In the genomic region with DNA sequence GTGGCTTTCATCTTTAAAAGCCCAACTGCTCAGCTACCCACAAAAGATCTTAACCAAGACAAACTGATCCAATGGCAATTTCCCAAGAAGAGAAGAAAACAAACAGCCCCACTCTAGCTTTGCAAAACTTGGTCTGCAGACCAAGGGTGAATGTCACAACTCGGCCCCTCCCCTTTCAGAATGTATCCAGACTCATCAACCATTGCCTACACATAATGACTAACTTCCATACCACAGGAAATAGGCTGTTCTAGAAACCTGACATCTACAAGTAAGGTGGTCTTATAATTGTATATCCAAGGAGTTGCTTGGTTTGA, we compare ENCODE assay signal across 9 cellular contexts. TPM values are rescaled to one million over a fixed set of nuclear protein-coding genes. Genes with fewer than 3 reads are reported as not detected.
DNase-seq lines count a peak whose midpoint lies in the region; ATAC-seq and TF ChIP-seq lines count a peak whose summit lies in the region.
"Had no signal": no experiment of that assay in that cellular context is flagged by ENCODE, and none has a peak within 500 bp of the region (broad histone marks: within the 10 kb centered on the region; RNA-seq: fewer than 3 reads in every experiment).

No MANE protein-coding gene starts in this region.

- H3K4me3 Mint-ChIP-seq in activated T-helper 17 cell treated with anti-CD3 and anti-CD28 coated beads, Interleukin-2, amount 50 U/mL, for 72 hours, result peak overlapping the region; percentile 32

- ATAC-seq in left ventricle myocardium superior (peak; percentile 12), heart left ventricle (no peak), gastroesophageal sphincter (peak; percentile 49), upper lobe of right lung (peak; percentile 37), HG03196 (IDR thresholded peaks at IDR 0.05; ENCODE audit: unreplicated experiment) (no peak)
- peak; percentile 83 for ATAC-seq in activated T-helper 17 cell treated with anti-CD3 and anti-CD28 coated beads, Interleukin-2, amount 50 U/mL, for 72 hours (replicated peaks)

- H3K27me3 ChIP-seq in heart left ventricle, result no peaks in the 10 kb centered on the region
- no peaks in the 10 kb centered on the region for H3K27me3 ChIP-seq in gastroesophageal sphincter
- H3K27me3 ChIP-seq in upper lobe of right lung, result no peaks in the 10 kb centered on the region

- H3K27ac ChIP-seq in heart left ventricle (peak overlapping the region in 3 of 12 donors; percentile 14 to 64 (median 19)), gastroesophageal sphincter (peak overlapping the region in 1 of 4 donors; percentile 41), upper lobe of right lung (no peak overlapping the region)

- H3K36me3 Mint-ChIP-seq in activated T-helper 17 cell treated with anti-CD3 and anti-CD28 coated beads, Interleukin-2, amount 50 U/mL, for 72 hours (ENCODE audit: low read depth), result peaks cover 38% of the 10 kb centered on the region

- H3K4me1 ChIP-seq in heart left ventricle (peaks cover 0 to 71% (median 24%) of the 10 kb centered on the region in 12 donors), gastroesophageal sphincter (peaks cover 8 to 66% (median 26%) of the 10 kb centered on the region in 3 donors), upper lobe of right lung (peaks cover 52% of the 10 kb centered on the region)

- DNase-seq in left ventricle myocardium superior (no peak), heart left ventricle (no peak), upper lobe of right lung (no peak), NCI-H2107 (lab: John Stamatoyannopoulos, UW) (no peak), mesenteric fat pad (ENCODE audit: low spot score) (no peak)
- DNase-seq: NCI-H2029 treated with DMSO at 0.1 percent for 48 hours had no signal

- peaks cover 0 to 16% (median 0%) of the 10 kb centered on the region in 9 donors for H3K36me3 ChIP-seq in heart left ventricle
- no peaks in the 10 kb centered on the region for H3K36me3 ChIP-seq in gastroesophageal sphincter
- H3K36me3 ChIP-seq in upper lobe of right lung, result no peaks in the 10 kb centered on the region

- H3K4me3 ChIP-seq in heart left ventricle, result no peak overlapping the region
- no peak overlapping the region for H3K4me3 ChIP-seq in gastroesophageal sphincter
- H3K4me3 ChIP-seq in upper lobe of right lung, result no peak overlapping the region

- TF ChIP-seq EP300 in gastroesophageal sphincter (IDR thresholded peaks at IDR 0.05), result no peak

- H3K9me3 ChIP-seq in heart left ventricle, result no peaks in the 10 kb centered on the region
- no peaks in the 10 kb centered on the region for H3K9me3 ChIP-seq in gastroesophageal sphincter
- H3K9me3 ChIP-seq in upper lobe of right lung, result no peaks in the 10 kb centered on the region

- peak overlapping the region; percentile 43 for H3K27ac Mint-ChIP-seq in activated T-helper 17 cell treated with anti-CD3 and anti-CD28 coated beads, Interleukin-2, amount 50 U/mL, for 72 hours

- intact Hi-C loops in left ventricle myocardium superior (cut with micrococcal nuclease) (no loop called here), heart left ventricle (cut with DNase I) (no loop called here), upper lobe of right lung (cut with DNase I) (no loop called here)

- no peak for TF ChIP-seq POLR2A in heart left ventricle (IDR thresholded peaks at IDR 0.05)
- TF ChIP-seq POLR2A in gastroesophageal sphincter (IDR thresholded peaks at IDR 0.05), result no peak

- TF ChIP-seq CTCF in heart left ventricle (IDR thresholded peaks at IDR 0.05) (no peak), gastroesophageal sphincter (IDR thresholded peaks at IDR 0.05) (no peak), upper lobe of right lung (IDR thresholded peaks at IDR 0.05) (no peak)

- no peaks in the 10 kb centered on the region for H3K9me3 Mint-ChIP-seq in activated T-helper 17 cell treated with anti-CD3 and anti-CD28 coated beads, Interleukin-2, amount 50 U/mL, for 72 hours

- H3K27me3 Mint-ChIP-seq in activated T-helper 17 cell treated with anti-CD3 and anti-CD28 coated beads, Interleukin-2, amount 50 U/mL, for 72 hours, result no peaks in the 10 kb centered on the region

- H3K4me1 Mint-ChIP-seq in activated T-helper 17 cell treated with anti-CD3 and anti-CD28 coated beads, Interleukin-2, amount 50 U/mL, for 72 hours, result peaks cover 21% of the 10 kb centered on the region

- WGBS in heart left ventricle, 4 donors, result 88 to 100% (median 95%) methylated on average over 1 of the region's 1 CpG
- WGBS in gastroesophageal sphincter (ENCODE audit: low coverage in 1 of 2), 2 donors, result 67% methylated on average over 1 of the region's 1 CpG; no CpG with 5 or more reads in 1 of the 2 donors

RNA-seq across cellular contexts. Expression of a gene that starts 16.0 kb away (rescaled TPM):
- total RNA-seq in left ventricle myocardium superior (16.5 TPM), heart left ventricle (10 to 100 TPM in 7 of 9 donors, 1 to 10 TPM in 2; 8.3 to 21.4 (median 11.0) TPM), gastroesophageal sphincter (10 to 100 TPM; 28.6 to 35.7 (median 33.5) TPM), upper lobe of right lung (28.7 TPM), mesenteric fat pad (187 TPM)
- 10 to 100 TPM in 1 of 2 donors, 1 to 10 TPM in 1; 2.6 to 13.4 TPM for polyA plus RNA-seq in heart left ventricle
- total RNA-seq in activated T-helper 17 cell treated with anti-CD3 and anti-CD28 coated beads, Interleukin-2, amount 50 U/mL, for 72 hours, result 10 to 100 TPM; 14.7 to 25.0 TPM

RNA-seq across cellular contexts. Expression of a gene that starts 16.4 kb away (rescaled TPM):
- total RNA-seq in left ventricle myocardium superior (71.5 TPM), heart left ventricle (100 to 1,000 TPM in 2 of 9 donors, 10 to 100 TPM in 7; 40.2 to 124 (median 54.6) TPM), gastroesophageal sphincter (10 to 100 TPM; 54.3 to 88.7 (median 58.7) TPM), upper lobe of right lung (28.9 TPM), mesenteric fat pad (42.0 TPM)
- 10 to 100 TPM; 65.5 to 73.0 TPM for polyA plus RNA-seq in heart left ventricle
- 10 to 100 TPM; 21.0 to 39.7 TPM for total RNA-seq in activated T-helper 17 cell treated with anti-CD3 and anti-CD28 coated beads, Interleukin-2, amount 50 U/mL, for 72 hours

Comparison
In these comparisons a context has a peak if more than half of its experiments do, and no peak if none do; other contexts are left out.
1. ATAC-seq: peak in left ventricle myocardium superior (single experiment), activated T-helper 17 cell treated with anti-CD3 and anti-CD28 coated beads, Interleukin-2, amount 50 U/mL, for 72 hours (single experiment), gastroesophageal sphincter (single experiment) and upper lobe of right lung (single experiment); none in heart left ventricle (0 of 4) and HG03196 (single experiment).